1 cellular context compared by ENCODE assay signal in genomic region chr13:51588406-51588949, GRCh38.
TF ChIP-seq lines count a peak whose summit lies in the region.

No MANE protein-coding gene starts in this region.

TF ChIP-seq in WTC11, 78 proteins besides CTCF, POLR2A, EP300 and RAD21 (continued from another document):
- no peak for TF ChIP-seq ZNF281 (CRISPR knock-in tag; IDR thresholded peaks at IDR 0.05)
- no peak for TF ChIP-seq OVOL2 (CRISPR knock-in tag; IDR thresholded peaks at IDR 0.05; ENCODE audit: borderline replicate concordance)
- no peak for TF ChIP-seq E2F4 (CRISPR knock-in tag; IDR thresholded peaks at IDR 0.05; ENCODE audit: borderline replicate concordance, low read depth)
- TF ChIP-seq, protein P1, sequence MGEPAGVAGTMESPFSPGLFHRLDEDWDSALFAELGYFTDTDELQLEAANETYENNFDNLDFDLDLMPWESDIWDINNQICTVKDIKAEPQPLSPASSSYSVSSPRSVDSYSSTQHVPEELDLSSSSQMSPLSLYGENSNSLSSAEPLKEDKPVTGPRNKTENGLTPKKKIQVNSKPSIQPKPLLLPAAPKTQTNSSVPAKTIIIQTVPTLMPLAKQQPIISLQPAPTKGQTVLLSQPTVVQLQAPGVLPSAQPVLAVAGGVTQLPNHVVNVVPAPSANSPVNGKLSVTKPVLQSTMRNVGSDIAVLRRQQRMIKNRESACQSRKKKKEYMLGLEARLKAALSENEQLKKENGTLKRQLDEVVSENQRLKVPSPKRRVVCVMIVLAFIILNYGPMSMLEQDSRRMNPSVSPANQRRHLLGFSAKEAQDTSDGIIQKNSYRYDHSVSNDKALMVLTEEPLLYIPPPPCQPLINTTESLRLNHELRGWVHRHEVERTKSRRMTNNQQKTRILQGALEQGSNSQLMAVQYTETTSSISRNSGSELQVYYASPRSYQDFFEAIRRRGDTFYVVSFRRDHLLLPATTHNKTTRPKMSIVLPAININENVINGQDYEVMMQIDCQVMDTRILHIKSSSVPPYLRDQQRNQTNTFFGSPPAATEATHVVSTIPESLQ (CRISPR knock-in tag; IDR thresholded peaks at IDR 0.05) = no peak
- TF ChIP-seq HMGXB4 (CRISPR knock-in tag; IDR thresholded peaks at IDR 0.05) = no peak
- TF ChIP-seq MYBL2 (CRISPR knock-in tag; IDR thresholded peaks at IDR 0.05) = no peak
- no peak for TF ChIP-seq AR (CRISPR knock-in tag; IDR thresholded peaks at IDR 0.05)
- no peak for TF ChIP-seq ESRRA (CRISPR knock-in tag; IDR thresholded peaks at IDR 0.05; ENCODE audit: borderline replicate concordance)
- no peak for TF ChIP-seq ZNF396 (CRISPR knock-in tag; IDR thresholded peaks at IDR 0.05; ENCODE audit: borderline replicate concordance)
- no peak for TF ChIP-seq ZNF671 (CRISPR knock-in tag; IDR thresholded peaks at IDR 0.05)
- TF ChIP-seq SP1 (CRISPR knock-in tag; conservative IDR thresholded peaks at IDR 0.05) = no peak
